ENCODE assay signal across 8 cellular contexts in the genomic region with DNA sequence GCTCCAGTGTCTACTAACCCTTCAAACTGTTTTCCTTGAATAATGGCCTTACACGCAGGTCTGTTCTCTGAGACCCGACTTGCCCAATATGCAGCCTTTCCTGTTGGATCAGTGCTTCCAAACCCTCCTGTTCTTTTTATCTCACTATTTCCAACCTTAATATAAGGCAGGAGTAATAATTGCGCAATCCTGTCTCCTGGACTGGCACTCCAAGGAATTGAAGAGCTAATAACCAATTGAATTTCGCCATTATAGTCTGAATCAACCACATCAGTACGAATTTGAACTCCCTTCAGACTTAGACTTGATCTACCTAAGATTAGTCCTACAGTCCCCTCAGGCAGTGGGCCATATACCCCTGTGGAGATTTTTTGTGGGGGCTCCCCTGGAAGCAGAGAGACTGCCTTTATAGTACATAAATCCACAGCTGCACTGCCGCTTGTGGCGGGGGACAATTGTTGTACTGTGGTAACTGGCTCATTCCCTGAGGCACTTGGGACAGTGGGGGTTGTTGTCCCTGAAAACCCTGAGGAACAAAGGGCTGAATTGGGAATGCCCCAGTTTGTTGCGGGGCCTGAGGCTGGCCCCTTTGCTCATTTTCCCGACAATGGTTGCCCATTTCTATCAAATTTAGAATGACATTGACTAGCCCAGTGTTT. TPM values are rescaled to one million over a fixed set of nuclear protein-coding genes. Genes with fewer than 3 reads are reported as not detected.
"Had no signal": no experiment of that assay in that cellular context is flagged by ENCODE, and none has a peak within 500 bp of the region (broad histone marks: within the 10 kb centered on the region; RNA-seq: fewer than 3 reads in every experiment).

No MANE protein-coding gene starts in this region.

RNA-seq across cellular contexts. Expression of gene CR1L, which starts 6.3 kb away (rescaled TPM):
- total RNA-seq: activated CD4-positive, alpha-beta memory T cell treated with anti-CD3 and anti-CD28 coated beads, Interleukin-2, amount 10 ng/mL, durations not matched to agents 7 days and 5 days; activated CD8-positive, alpha-beta memory T cell treated with anti-CD3 and anti-CD28 coated beads, Interleukin-2, amount 10 ng/mL, durations not matched to agents 7 days and 5 days; ascending aorta; cardiac muscle cell; M059J; OCI-LY7; PC-9; Right ventricle myocardium inferior had no signal
- polyA plus RNA-seq: cardiac muscle cell had no signal
